Comparison of ENCODE assay signal across 15 cellular contexts in genomic region chr1:115655916-115656315, GRCh38. TPM values are rescaled to one million over a fixed set of nuclear protein-coding genes. Genes with fewer than 3 reads are reported as not detected.
DNase-seq lines count a peak whose midpoint lies in the region; ATAC-seq and TF ChIP-seq lines count a peak whose summit lies in the region.
"Had no signal": no experiment of that assay in that cellular context is flagged by ENCODE, and none has a peak within 500 bp of the region (broad histone marks: within the 10 kb centered on the region; RNA-seq: fewer than 3 reads in every experiment).

No MANE protein-coding gene starts in this region.

- no peak overlapping the region for H3K18ac ChIP-seq in IMR-90 (ENCODE audit: low read depth, low read length)
- H3K18ac ChIP-seq in trophoblast cell (ENCODE audit: low read length) = no peak overlapping the region

- H3K9me1 ChIP-seq in IMR-90 (ENCODE audit: insufficient read depth, low read length) = peaks cover 20% of the 10 kb centered on the region

- no peak overlapping the region for H3K14ac ChIP-seq in IMR-90 (replicated peaks; ENCODE audit: low read depth, low read length)
- no peak overlapping the region for H3K14ac ChIP-seq in trophoblast cell (ENCODE audit: low read length)

- 0 out of 2 replicates have a peak overlapping the region, but pooled peaks have one; percentile 83 for H3K23ac ChIP-seq in IMR-90 (ENCODE audit: low read depth, low read length)
- H3K23ac ChIP-seq in trophoblast cell (ENCODE audit: low read length) = no peak overlapping the region

- 0 out of 2 replicates have a peak, but pooled peaks cover 5% of the 10 kb centered on the region for H3K9me2 ChIP-seq in GM23338 (ENCODE audit: insufficient read depth)

- no peak for ATAC-seq in IMR-90 (ENCODE audit: low read depth)
- no peak; the same call in 2 of the 3 replicates for ATAC-seq in RWPE2 (ENCODE audit: low read depth)
- ATAC-seq in GM23338 = no peak
- ATAC-seq: Panc1 had no signal

- no peak overlapping the region for H4K8ac ChIP-seq in IMR-90 (ENCODE audit: low read depth in 2 of 2, low read length in 2 of 2)
- no peak overlapping the region for H4K8ac ChIP-seq in trophoblast cell (ENCODE audit: low read depth, low read length)

- H3K36me3 ChIP-seq in IMR-90 (ENCODE audit: control insufficient read depth, insufficient read depth, low read length) = peaks cover 3% of the 10 kb centered on the region; the same call in 1 of the 2 replicates
- peaks cover 65% of the 10 kb centered on the region for H3K36me3 ChIP-seq in RWPE2 (ENCODE audit: low read depth)
- peaks cover 5 to 15% of the 10 kb centered on the region in 2 experiments for H3K36me3 ChIP-seq in trophoblast cell (ENCODE audit: control insufficient read depth in 1 of 2, insufficient read depth in 2 of 2, low read length in 2 of 2)
- H3K36me3 ChIP-seq in GM23338 (ENCODE audit: insufficient read depth) = no peaks in the 10 kb centered on the region
- H3K36me3 ChIP-seq in CD8-positive, alpha-beta memory T cell (ENCODE audit: insufficient read depth, low read length) = no peaks in the 10 kb centered on the region
- H3K36me3 ChIP-seq: BE2C had no signal

- H4K5ac ChIP-seq in IMR-90 (ENCODE audit: low read depth, low read length) = no peak overlapping the region

- no peaks in the 10 kb centered on the region for H3F3A ChIP-seq in GM23338 (replicated peaks; ENCODE audit: low read depth)

- no peak for TF ChIP-seq POLR2A in IMR-90 (IDR thresholded peaks at IDR 0.05; ENCODE audit: low read depth, low read length)

- WGBS in IMR-90 (ENCODE audit: extremely low coverage in 2 of 2, insufficient read length in 1 of 2), 2 experiments = no CpG with 5 or more reads among the region's 4 CpGs
- no CpG with 5 or more reads among the region's 4 CpGs for WGBS in trophoblast cell (ENCODE audit: extremely low coverage, insufficient coverage, insufficient read length)

- H3K4me1 ChIP-seq in IMR-90 (ENCODE audit: control insufficient read depth, insufficient read depth, low read length) (peaks cover 13% of the 10 kb centered on the region), RWPE2 (ENCODE audit: insufficient read depth, poor library complexity, severe bottlenecking) (peaks cover 16% of the 10 kb centered on the region), trophoblast cell (ENCODE audit: control insufficient read depth in 1 of 2, insufficient read depth in 2 of 2, low read length in 2 of 2) (peaks cover 30 to 37% of the 10 kb centered on the region in 2 experiments), GM23338 (ENCODE audit: insufficient read depth) (peaks cover 30% of the 10 kb centered on the region)
- no peaks in the 10 kb centered on the region for H3K4me1 ChIP-seq in CD8-positive, alpha-beta memory T cell (ENCODE audit: insufficient read depth, low read length)
- H3K4me1 ChIP-seq: BE2C had no signal

- H2BK12ac ChIP-seq in trophoblast cell (ENCODE audit: low read length) = peak overlapping the region; percentile 5

- no peak overlapping the region for H2BK20ac ChIP-seq in IMR-90 (ENCODE audit: low read depth, low read length)

- in situ Hi-C loops in IMR-90 (cut with MboI; ENCODE audit: low sequenced_read_pairs) = no loop called here

- peaks cover 16 to 54% of the 10 kb centered on the region in 2 experiments for H3K79me1 ChIP-seq in IMR-90 (ENCODE audit: low read depth in 1 of 2, low read length in 2 of 2)
- peaks cover 15% of the 10 kb centered on the region for H3K79me1 ChIP-seq in trophoblast cell (ENCODE audit: low read length)

- no peak overlapping the region for H3K56ac ChIP-seq in IMR-90 (ENCODE audit: extremely low read depth, insufficient read depth, low read length)

- H2AK5ac ChIP-seq in IMR-90 (ENCODE audit: low read depth, low read length) (no peak overlapping the region), trophoblast cell (ENCODE audit: low read length) (no peak overlapping the region)

- DNase-seq in IMR-90 (no peak), RWPE2 (ENCODE audit: low spot score) (no peak), epithelial cell of prostate (ENCODE audit: low read depth, low spot score) (no peak), trophoblast cell (no peak), GM23338 (ENCODE audit: low spot score) (no peak)
- no peak for DNase-seq in CD8-positive, alpha-beta memory T cell
- DNase-seq in NK-92 treated with Interleukin-12 subunit alpha and Interleukin-12 subunit beta, amount 100 ng/mL, for 24 hours (lab: John Stamatoyannopoulos, UW) = no peak
- DNase-seq: BE2C, Karpas-422, MV-4-11, NCI-H1417 treated with DMSO at 0.1 percent for 48 hours, NCI-H2029, NCI-H774, SHP77 had no signal

- peaks cover 3% of the 10 kb centered on the region for H3K79me2 ChIP-seq in trophoblast cell (ENCODE audit: control insufficient read depth, insufficient read depth, low read length, poor library complexity)
- peaks cover 57% of the 10 kb centered on the region for H3K79me2 ChIP-seq in GM23338 (replicated peaks; ENCODE audit: insufficient read depth)

- H3K27ac ChIP-seq in IMR-90 (ENCODE audit: insufficient read depth, low read length) (no peak overlapping the region), RWPE2 (ENCODE audit: poor library complexity, severe bottlenecking) (peak overlapping the region; percentile 70), epithelial cell of prostate (peak overlapping the region; percentile 72), trophoblast cell (ENCODE audit: low read depth, low read length) (no peak overlapping the region), GM23338 (ENCODE audit: low read depth) (no peak overlapping the region)
- no peak overlapping the region for H3K27ac ChIP-seq in CD8-positive, alpha-beta memory T cell (ENCODE audit: low read depth, low read length)

- H3K27me3 ChIP-seq in IMR-90 (ENCODE audit: control insufficient read depth, insufficient read depth, low read length) = no peaks in the 10 kb centered on the region
- H3K27me3 ChIP-seq in RWPE2 (ENCODE audit: insufficient read depth, poor library complexity, severe bottlenecking) = no peaks in the 10 kb centered on the region
- H3K27me3 ChIP-seq in trophoblast cell (ENCODE audit: insufficient read depth, low read length) = no peaks in the 10 kb centered on the region
- H3K27me3 ChIP-seq in GM23338 (ENCODE audit: insufficient read depth) = no peaks in the 10 kb centered on the region
- no peaks in the 10 kb centered on the region for H3K27me3 ChIP-seq in CD8-positive, alpha-beta memory T cell (ENCODE audit: insufficient read depth, low read length, poor library complexity, severe bottlenecking)
- H3K27me3 ChIP-seq: BE2C had no signal

- no TSS peak for BruUV-seq in IMR-90 (replicated peaks; lab: Mats Ljungman, UMichigan)

- no peak overlapping the region for H3K27ac Mint-ChIP-seq in GM23338
- no peak overlapping the region for H3K27ac Mint-ChIP-seq in CD8-positive, alpha-beta memory T cell

- no peaks in the 10 kb centered on the region for H4K20me1 ChIP-seq in IMR-90 (ENCODE audit: insufficient read depth, low read length)
- no peaks in the 10 kb centered on the region; the same call in none of the 2 replicates for H4K20me1 ChIP-seq in GM23338 (replicated peaks; ENCODE audit: insufficient read depth)

- H3K4ac ChIP-seq in IMR-90 (ENCODE audit: low read depth, low read length) = no peak overlapping the region
- peak overlapping the region; percentile 40 for H3K4ac ChIP-seq in trophoblast cell (ENCODE audit: low read depth, low read length)

- peaks cover 29% of the 10 kb centered on the region for H3K36me3 Mint-ChIP-seq in GM23338 (ENCODE audit: low read depth)
- H3K36me3 Mint-ChIP-seq in CD8-positive, alpha-beta memory T cell = peaks cover 0 to 3% (median 1%) of the 10 kb centered on the region in 3 donors

- H3K4me3 Mint-ChIP-seq in GM23338 = no peak overlapping the region
- H3K4me3 Mint-ChIP-seq in CD8-positive, alpha-beta memory T cell = no peak overlapping the region

- H3K4me2 ChIP-seq in IMR-90 (ENCODE audit: low read depth, low read length) (no peak overlapping the region), trophoblast cell (ENCODE audit: low read length) (no peak overlapping the region), GM23338 (no peak overlapping the region)

- H2AFZ ChIP-seq in IMR-90 (replicated peaks; ENCODE audit: low read length, poor library complexity) = no peak overlapping the region
- no peak overlapping the region for H2AFZ ChIP-seq in trophoblast cell (ENCODE audit: insufficient read depth, low read length, poor library complexity)
- H2AFZ ChIP-seq in GM23338 = no peak overlapping the region

- H4K12ac ChIP-seq in trophoblast cell (ENCODE audit: low read depth, low read length) = no peak overlapping the region

- no peak overlapping the region for H4K91ac ChIP-seq in IMR-90 (ENCODE audit: insufficient read depth, low read depth, low read length)
- no peak overlapping the region for H4K91ac ChIP-seq in trophoblast cell (ENCODE audit: low read depth, low read length)

- dilution Hi-C loops in IMR-90 (cut with HindIII; ENCODE audit: low sequenced_read_pairs, unreplicated experiment) = no loop called here

- no peak overlapping the region for H2AK9ac ChIP-seq in IMR-90 (replicated peaks; ENCODE audit: low read depth, low read length, poor library complexity)

- no peak overlapping the region for H2BK120ac ChIP-seq in IMR-90 (ENCODE audit: low read depth, low read length)
- H2BK120ac ChIP-seq in trophoblast cell (ENCODE audit: insufficient read depth, low read length, poor library complexity) = no peak overlapping the region

- H3K4me3 ChIP-seq in IMR-90 (ENCODE audit: insufficient read depth, low read depth, low read length) = no peak overlapping the region
- H3K4me3 ChIP-seq in RWPE2 (ENCODE audit: severe bottlenecking) = no peak overlapping the region
- no peak overlapping the region for H3K4me3 ChIP-seq in trophoblast cell (ENCODE audit: low read depth, low read length)
- no peak overlapping the region for H3K4me3 ChIP-seq in GM23338
- H3K4me3 ChIP-seq in CD8-positive, alpha-beta memory T cell (ENCODE audit: low read length) = no peak overlapping the region

- H2BK5ac ChIP-seq in IMR-90 (ENCODE audit: low read depth, low read length, poor library complexity, severe bottlenecking) (no peak overlapping the region), trophoblast cell (ENCODE audit: low read depth, low read length, poor library complexity) (no peak overlapping the region)

- no peak overlapping the region for H3K9ac ChIP-seq in IMR-90 (ENCODE audit: low read depth, low read length)
- no peak overlapping the region for H3K9ac ChIP-seq in trophoblast cell (ENCODE audit: low read length)

- CTCF ChIA-PET in IMR-90 (lab: Yijun Ruan, JAX) = no interaction called here
- CTCF ChIA-PET in CD8-positive, alpha-beta memory T cell (lab: Charles Lee) = no interaction called here

- no peaks in the 10 kb centered on the region for H3K9me3 ChIP-seq in IMR-90 (ENCODE audit: control insufficient read depth, insufficient read depth, low read length)
- no peaks in the 10 kb centered on the region for H3K9me3 ChIP-seq in RWPE2 (ENCODE audit: severe bottlenecking)
- H3K9me3 ChIP-seq in trophoblast cell (ENCODE audit: insufficient read depth, low read depth, low read length) = no peaks in the 10 kb centered on the region
- no peaks in the 10 kb centered on the region for H3K9me3 ChIP-seq in CD8-positive, alpha-beta memory T cell (ENCODE audit: low read length)
- H3K9me3 ChIP-seq: BE2C had no signal

- no peaks in the 10 kb centered on the region for H3K9me3 Mint-ChIP-seq in GM23338
- H3K9me3 Mint-ChIP-seq in CD8-positive, alpha-beta memory T cell = no peaks in the 10 kb centered on the region

- POLR2A ChIA-PET in IMR-90 (lab: Charles Lee; ENCODE audit: unreplicated experiment) = no interaction called here
- POLR2A ChIA-PET in CD8-positive, alpha-beta memory T cell (lab: Charles Lee) = no interaction called here

- peaks cover 2% of the 10 kb centered on the region for H3K27me3 Mint-ChIP-seq in GM23338 (ENCODE audit: insufficient read depth, low read depth, poor library complexity)
- H3K27me3 Mint-ChIP-seq in CD8-positive, alpha-beta memory T cell = no peaks in the 10 kb centered on the region

- no peak overlapping the region for H2BK15ac ChIP-seq in IMR-90 (ENCODE audit: low read depth, low read length)

- TF ChIP-seq RAD21 in IMR-90 (IDR thresholded peaks at IDR 0.05; ENCODE audit: low read length) = no peak

- TF ChIP-seq CTCF in IMR-90 (conservative IDR thresholded peaks at IDR 0.05; ENCODE audit: low read depth, low read length) (no peak), RWPE2 (IDR thresholded peaks at IDR 0.05; ENCODE audit: poor library complexity, severe bottlenecking) (no peak), GM23338 (conservative IDR thresholded peaks at IDR 0.05; ENCODE audit: low read depth in 2 of 2) (no peak)

- H3K4me1 Mint-ChIP-seq in GM23338 = peaks cover 47% of the 10 kb centered on the region
- H3K4me1 Mint-ChIP-seq in CD8-positive, alpha-beta memory T cell = peaks cover 0 to 8% (median 3%) of the 10 kb centered on the region in 3 donors

- intact Hi-C loops in IMR-90 (cut with micrococcal nuclease) = no loop called here

RNA-seq across cellular contexts. Expression of gene VANGL1, which starts 14.1 kb away (rescaled TPM):
- total RNA-seq in IMR-90 (2012; rRNA removed) = 6.1 and 7.5 TPM in 2 replicates
- polyA plus RNA-seq in IMR-90 (2012; rRNA removed) = 6.7 and 7.5 TPM in 2 replicates
- 3.2 and 4.9 TPM in 2 replicates for polyA plus RNA-seq in IMR-90 (2012; cell fraction: cytosol; rRNA removed)
- 2.0 and 2.8 TPM in 2 replicates for polyA plus RNA-seq in IMR-90 (2012; cell fraction: nucleus; rRNA removed; ENCODE audit: low replicate concordance)
- 14.8 and 15.3 TPM in 2 replicates for polyA plus RNA-seq in trophoblast cell (2013)
- total RNA-seq in GM23338 (2014; rRNA removed; shearing (Covaris generic)) = 11.7 and 14.4 TPM in 2 replicates
- 3.3 and 4.4 TPM in 2 replicates for polyA plus RNA-seq in GM23338 (2016; fragmentation: Nextera tagmentation; extraction: Ambion mirVana)
- total RNA-seq in CD8-positive, alpha-beta memory T cell = 1 to 10 TPM; 3.0 to 3.3 TPM
- 3.2 TPM for polyA plus RNA-seq in CD8-positive, alpha-beta memory T cell

Comparison
In these comparisons a context has a peak if more than half of its experiments do, and no peak if none do; other contexts are left out.
1. H3K27ac ChIP-seq: peak in RWPE2 (single experiment) and epithelial cell of prostate (single experiment); none in IMR-90 (single experiment), trophoblast cell (single experiment), GM23338 (single experiment) and CD8-positive, alpha-beta memory T cell (single experiment).